1 cellular context compared by ENCODE assay signal in the genomic region with DNA sequence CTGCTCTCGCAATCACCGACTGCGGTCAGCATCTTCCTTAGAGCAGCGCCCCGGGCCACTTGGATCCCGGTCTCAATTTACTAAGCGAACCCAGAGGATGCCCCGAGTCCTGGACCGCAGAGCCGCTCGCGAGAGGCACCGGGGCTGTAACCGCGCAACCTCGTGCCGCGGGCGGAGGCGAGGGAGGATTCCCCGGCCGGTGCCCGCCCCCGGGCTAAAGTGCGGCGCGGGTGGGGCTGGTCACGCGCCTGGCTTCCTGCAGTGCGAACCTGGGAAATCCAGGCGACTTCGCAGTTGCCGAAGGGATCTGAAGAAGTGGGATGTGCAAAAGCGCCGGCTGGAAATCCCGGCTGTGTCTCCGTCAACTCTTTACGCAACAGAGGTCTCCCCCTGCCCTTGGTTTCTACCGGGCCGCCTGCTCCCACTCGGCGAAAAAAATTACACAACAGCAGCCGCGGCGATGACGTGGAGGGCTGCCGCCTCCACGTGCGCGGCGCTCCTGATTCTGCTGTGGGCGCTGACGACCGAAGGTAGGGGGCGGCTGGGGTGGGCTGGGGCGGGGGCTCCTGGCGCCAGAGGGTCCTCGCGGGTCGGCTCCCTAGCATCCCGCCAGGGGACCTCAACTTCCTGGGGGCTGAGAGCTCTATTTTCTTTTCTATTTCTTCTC.
TF ChIP-seq lines count a peak whose summit lies in the region.

A gene with protein sequence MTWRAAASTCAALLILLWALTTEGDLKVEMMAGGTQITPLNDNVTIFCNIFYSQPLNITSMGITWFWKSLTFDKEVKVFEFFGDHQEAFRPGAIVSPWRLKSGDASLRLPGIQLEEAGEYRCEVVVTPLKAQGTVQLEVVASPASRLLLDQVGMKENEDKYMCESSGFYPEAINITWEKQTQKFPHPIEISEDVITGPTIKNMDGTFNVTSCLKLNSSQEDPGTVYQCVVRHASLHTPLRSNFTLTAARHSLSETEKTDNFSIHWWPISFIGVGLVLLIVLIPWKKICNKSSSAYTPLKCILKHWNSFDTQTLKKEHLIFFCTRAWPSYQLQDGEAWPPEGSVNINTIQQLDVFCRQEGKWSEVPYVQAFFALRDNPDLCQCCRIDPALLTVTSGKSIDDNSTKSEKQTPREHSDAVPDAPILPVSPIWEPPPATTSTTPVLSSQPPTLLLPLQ (plus strand): TSS at position 291 of the 667 bp plus-strand sequence. CDS start 170 bp downstream, at position 461.

TF ChIP-seq in HepG2, 621 proteins besides CTCF, POLR2A, EP300 and RAD21 (continued from another document and continues in another):
- TF ChIP-seq, protein P1, sequence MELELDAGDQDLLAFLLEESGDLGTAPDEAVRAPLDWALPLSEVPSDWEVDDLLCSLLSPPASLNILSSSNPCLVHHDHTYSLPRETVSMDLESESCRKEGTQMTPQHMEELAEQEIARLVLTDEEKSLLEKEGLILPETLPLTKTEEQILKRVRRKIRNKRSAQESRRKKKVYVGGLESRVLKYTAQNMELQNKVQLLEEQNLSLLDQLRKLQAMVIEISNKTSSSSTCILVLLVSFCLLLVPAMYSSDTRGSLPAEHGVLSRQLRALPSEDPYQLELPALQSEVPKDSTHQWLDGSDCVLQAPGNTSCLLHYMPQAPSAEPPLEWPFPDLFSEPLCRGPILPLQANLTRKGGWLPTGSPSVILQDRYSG (CRISPR knock-in tag; IDR thresholded peaks at IDR 0.05), result no peak
- TF ChIP-seq ZGPAT (CRISPR knock-in tag; IDR thresholded peaks at IDR 0.05), result peak; percentile 75
- TF ChIP-seq ZSCAN20 (CRISPR knock-in tag; IDR thresholded peaks at IDR 0.05; ENCODE audit: borderline replicate concordance), result peak; percentile 77
- TF ChIP-seq ELF4 (CRISPR knock-in tag; IDR thresholded peaks at IDR 0.05; ENCODE audit: borderline replicate concordance), result no peak
- TF ChIP-seq, protein P2, sequence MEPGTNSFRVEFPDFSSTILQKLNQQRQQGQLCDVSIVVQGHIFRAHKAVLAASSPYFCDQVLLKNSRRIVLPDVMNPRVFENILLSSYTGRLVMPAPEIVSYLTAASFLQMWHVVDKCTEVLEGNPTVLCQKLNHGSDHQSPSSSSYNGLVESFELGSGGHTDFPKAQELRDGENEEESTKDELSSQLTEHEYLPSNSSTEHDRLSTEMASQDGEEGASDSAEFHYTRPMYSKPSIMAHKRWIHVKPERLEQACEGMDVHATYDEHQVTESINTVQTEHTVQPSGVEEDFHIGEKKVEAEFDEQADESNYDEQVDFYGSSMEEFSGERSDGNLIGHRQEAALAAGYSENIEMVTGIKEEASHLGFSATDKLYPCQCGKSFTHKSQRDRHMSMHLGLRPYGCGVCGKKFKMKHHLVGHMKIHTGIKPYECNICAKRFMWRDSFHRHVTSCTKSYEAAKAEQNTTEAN (CRISPR knock-in tag; conservative IDR thresholded peaks at IDR 0.05), result no peak; the same call in 1 of the 2 replicates
- no peak for TF ChIP-seq TRIM22 (IDR thresholded peaks at IDR 0.05)
- 0 out of 2 replicates have a peak, but pooled peaks have one; percentile 21 for TF ChIP-seq NFYC (CRISPR knock-in tag; IDR thresholded peaks at IDR 0.05)
- TF ChIP-seq SP5 (CRISPR knock-in tag; IDR thresholded peaks at IDR 0.05; ENCODE audit: borderline replicate concordance, low read depth), result peak; percentile 75; the same call in 1 of the 2 replicates
- TF ChIP-seq PAWR (CRISPR knock-in tag; IDR thresholded peaks at IDR 0.05; ENCODE audit: borderline replicate concordance), result peak; percentile 42; the same call in 1 of the 2 replicates
- TF ChIP-seq EZH2 (conservative IDR thresholded peaks at IDR 0.05; ENCODE audit: low read depth, low read length), result no peak
- no peak; the same call in 1 of the 2 replicates for TF ChIP-seq SATB2 (CRISPR knock-in tag; IDR thresholded peaks at IDR 0.05)
- no peak for TF ChIP-seq GMEB2 (CRISPR knock-in tag; IDR thresholded peaks at IDR 0.05; ENCODE audit: low read depth)
- no peak for TF ChIP-seq ZNF251 (CRISPR knock-in tag; IDR thresholded peaks at IDR 0.05)
- TF ChIP-seq GTF3A (CRISPR knock-in tag; conservative IDR thresholded peaks at IDR 0.05), result no peak
- TF ChIP-seq CEBPB (IDR thresholded peaks at IDR 0.05; ENCODE audit: borderline replicate concordance, low read depth, low read length), result peak; percentile 77
- peak; percentile 56 for TF ChIP-seq RXRA (CRISPR knock-in tag; IDR thresholded peaks at IDR 0.05)
- no peak for TF ChIP-seq ONECUT2 (CRISPR knock-in tag; IDR thresholded peaks at IDR 0.05)
- TF ChIP-seq KMT2B (CRISPR knock-in tag; IDR thresholded peaks at IDR 0.05), result peak; percentile 63
- no peak for TF ChIP-seq SMC3 (IDR thresholded peaks at IDR 0.05; ENCODE audit: low read length)
- TF ChIP-seq SNAPC4 (CRISPR knock-in tag; IDR thresholded peaks at IDR 0.05), result peak; percentile 78; the same call in 1 of the 2 replicates
- 0 out of 2 replicates have a peak, but pooled peaks have one; percentile 23 for TF ChIP-seq PHF20 (CRISPR knock-in tag; IDR thresholded peaks at IDR 0.05)
- TF ChIP-seq, protein P3, sequence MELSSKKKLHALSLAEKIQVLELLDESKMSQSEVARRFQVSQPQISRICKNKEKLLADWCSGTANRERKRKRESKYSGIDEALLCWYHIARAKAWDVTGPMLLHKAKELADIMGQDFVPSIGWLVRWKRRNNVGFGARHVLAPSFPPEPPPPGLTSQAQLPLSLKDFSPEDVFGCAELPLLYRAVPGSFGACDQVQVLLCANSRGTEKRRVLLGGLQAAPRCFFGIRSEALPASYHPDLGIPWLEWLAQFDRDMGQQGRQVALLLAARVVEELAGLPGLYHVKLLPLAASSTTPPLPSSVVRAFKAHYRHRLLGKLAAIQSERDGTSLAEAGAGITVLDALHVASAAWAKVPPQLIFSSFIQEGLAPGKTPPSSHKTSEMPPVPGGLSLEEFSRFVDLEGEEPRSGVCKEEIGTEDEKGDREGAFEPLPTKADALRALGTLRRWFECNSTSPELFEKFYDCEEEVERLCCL (CRISPR knock-in tag; IDR thresholded peaks at IDR 0.05; ENCODE audit: borderline replicate concordance), result no peak
- TF ChIP-seq RBM39 (IDR thresholded peaks at IDR 0.05; ENCODE audit: low read depth, low read length, poor library complexity, severe bottlenecking), result peak; percentile 49
- TF ChIP-seq MED13 (CRISPR knock-in tag; IDR thresholded peaks at IDR 0.05), result no peak
- TF ChIP-seq ZNF616 (CRISPR knock-in tag; IDR thresholded peaks at IDR 0.05; ENCODE audit: low read depth), result peak; percentile 71; the same call in 1 of the 2 replicates
- peak; percentile 89 for TF ChIP-seq ZNF772 (CRISPR knock-in tag; IDR thresholded peaks at IDR 0.05)
- TF ChIP-seq ZNF543 (CRISPR knock-in tag; IDR thresholded peaks at IDR 0.05), result no peak
- peak; percentile 54; the same call in 1 of the 2 replicates for TF ChIP-seq TEF (CRISPR knock-in tag; IDR thresholded peaks at IDR 0.05)
- no peak for TF ChIP-seq ATF6 (CRISPR knock-in tag; conservative IDR thresholded peaks at IDR 0.05)
- TF ChIP-seq ZFYVE20 (CRISPR knock-in tag; IDR thresholded peaks at IDR 0.05; ENCODE audit: borderline replicate concordance, low read depth), result no peak
- 0 out of 2 replicates have a peak, but pooled peaks have one; percentile 32 for TF ChIP-seq WIZ (CRISPR knock-in tag; IDR thresholded peaks at IDR 0.05)
- TF ChIP-seq, protein P4, sequence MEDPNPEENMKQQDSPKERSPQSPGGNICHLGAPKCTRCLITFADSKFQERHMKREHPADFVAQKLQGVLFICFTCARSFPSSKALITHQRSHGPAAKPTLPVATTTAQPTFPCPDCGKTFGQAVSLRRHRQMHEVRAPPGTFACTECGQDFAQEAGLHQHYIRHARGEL (CRISPR knock-in tag; IDR thresholded peaks at IDR 0.05), result no peak
- TF ChIP-seq ZNF766 (CRISPR knock-in tag; IDR thresholded peaks at IDR 0.05; ENCODE audit: borderline replicate concordance), result no peak
- TF ChIP-seq ZSCAN30 (CRISPR knock-in tag; IDR thresholded peaks at IDR 0.05), result no peak
- peak; percentile 62 for TF ChIP-seq HNRNPLL (IDR thresholded peaks at IDR 0.05; ENCODE audit: low read depth, low read length, poor library complexity, severe bottlenecking)
- TF ChIP-seq ZNF292 (CRISPR knock-in tag; IDR thresholded peaks at IDR 0.05; ENCODE audit: borderline replicate concordance, low read depth), result no peak
- TF ChIP-seq ZNF780A (CRISPR knock-in tag; IDR thresholded peaks at IDR 0.05), result no peak
- TF ChIP-seq ESRRA (CRISPR knock-in tag; IDR thresholded peaks at IDR 0.05; ENCODE audit: low read depth), result peak; percentile 81
